1 cellular context compared by ENCODE assay signal in genomic region chr9:6428940-6429889, GRCh38.
TF ChIP-seq lines count a peak whose summit lies in the region.

No MANE protein-coding gene starts in this region.

TF ChIP-seq in GM23338, 12 proteins besides CTCF, POLR2A, EP300 and RAD21 (continued from another document):
- TF ChIP-seq ZNF462 (CRISPR knock-in tag; IDR thresholded peaks at IDR 0.05) = no peak
- TF ChIP-seq POLR2AphosphoS5 (IDR thresholded peaks at IDR 0.05; ENCODE audit: low read depth) = no peak
- no peak for TF ChIP-seq STAT1 (IDR thresholded peaks at IDR 0.05; ENCODE audit: unreplicated experiment)
